Comparison of ENCODE assay signal across 8 cellular contexts in genomic region chr10:97210576-97210975, GRCh38. TPM values are rescaled to one million over a fixed set of nuclear protein-coding genes. Genes with fewer than 3 reads are reported as not detected.
DNase-seq lines count a peak whose midpoint lies in the region; ATAC-seq, FAIRE-seq and TF ChIP-seq lines count a peak whose summit lies in the region.

No MANE protein-coding gene starts in this region.

- no peak overlapping the region for H3K4me3 Mint-ChIP-seq in activated CD4-positive, alpha-beta T cell treated with anti-CD3 and anti-CD28 coated beads for 36 hours

- H3K4me2 ChIP-seq in A549 = no peak overlapping the region

- no peak for TF ChIP-seq EP300 in A549 (IDR thresholded peaks at IDR 0.05)

- FAIRE-seq in A549 (lab: Jason Lieb, UNC) = peak; percentile 36
- peak; percentile 78 for FAIRE-seq in GM12891 (lab: Jason Lieb, UNC)

- no peaks in the 10 kb centered on the region for H3K36me3 ChIP-seq in liver (ENCODE audit: control insufficient read depth in 4 of 4, insufficient read depth in 3 of 4, low read depth in 1 of 4, low read length in 3 of 4)

- CTCF ChIA-PET in A549 (lab: Yijun Ruan, JAX) = interaction anchor here (0.6 to 32.0 kb wide), 65 partner anchors 11 to 838 kb away, joined by 3 to 779 read pairs (median 4); no protein-coding TSS in a partner anchor
- CTCF ChIA-PET in activated CD4-positive, alpha-beta T cell treated with anti-CD3 and anti-CD28 coated beads for 36 hours (lab: Charles Lee) = interaction anchor here (0.5 to 10.0 kb wide), 57 partner anchors 10 to 814 kb away, joined by 3 to 169 read pairs (median 4); no protein-coding TSS in a partner anchor

- 1% methylated on average over 8 of the region's 8 CpGs for WGBS in A549 (ENCODE audit: missing lambda C conversion rate)
- WGBS in liver = 8% methylated on average over 8 of the region's 8 CpGs

- TF ChIP-seq CTCF in A549 (IDR thresholded peaks at IDR 0.05) (peak; percentile 98), liver (IDR thresholded peaks at IDR 0.05; ENCODE audit: low read depth, low read length, missing input control) (peak; percentile 90)

- H3K27ac ChIP-seq in A549 (no peak overlapping the region), liver (ENCODE audit: low read depth in 1 of 2, low read length in 2 of 2) (no peak overlapping the region)

- peak; percentile 69 to 89; a peak in 4 of 6 replicates for ATAC-seq in A549
- peak; percentile 77 for ATAC-seq in activated CD4-positive, alpha-beta T cell treated with anti-CD3 and anti-CD28 coated beads for 36 hours
- no peak for ATAC-seq in HG02678 (IDR thresholded peaks at IDR 0.05; ENCODE audit: unreplicated experiment)

- H3K4me3 ChIP-seq in A549 (no peak overlapping the region), liver (ENCODE audit: low read depth in 1 of 3, low read length in 3 of 3) (no peak overlapping the region)

- no peak overlapping the region for H3K27ac Mint-ChIP-seq in activated CD4-positive, alpha-beta T cell treated with anti-CD3 and anti-CD28 coated beads for 36 hours

- no peaks in the 10 kb centered on the region for H3K9me3 ChIP-seq in A549
- H3K9me3 ChIP-seq in liver (ENCODE audit: control insufficient read depth in 4 of 4, low read length in 3 of 4) = no peaks in the 10 kb centered on the region

- H3K27me3 ChIP-seq in liver (ENCODE audit: control insufficient read depth in 4 of 4, insufficient read depth in 4 of 4, low read length in 3 of 4) = no peaks in the 10 kb centered on the region

- H3K36me3 Mint-ChIP-seq in activated CD4-positive, alpha-beta T cell treated with anti-CD3 and anti-CD28 coated beads for 36 hours (ENCODE audit: low read depth) = no peaks in the 10 kb centered on the region

- POLR2A ChIA-PET in A549 (lab: Yijun Ruan, JAX) = interaction anchor here (2.3 kb wide), 1 partner anchor 137 kb away, joined by 6 read pairs; no protein-coding TSS in a partner anchor
- POLR2A ChIA-PET in activated CD4-positive, alpha-beta T cell treated with anti-CD3 and anti-CD28 coated beads for 36 hours (lab: Charles Lee) = interaction anchor here (0.9 kb wide), 1 partner anchor 138 kb away, joined by 3 read pairs; no protein-coding TSS in a partner anchor

- no peaks in the 10 kb centered on the region for H3K27me3 Mint-ChIP-seq in activated CD4-positive, alpha-beta T cell treated with anti-CD3 and anti-CD28 coated beads for 36 hours

- H3K4me1 ChIP-seq in A549 (no peaks in the 10 kb centered on the region), liver (ENCODE audit: control insufficient read depth in 4 of 4, insufficient read depth in 4 of 4, low read length in 3 of 4) (no peaks in the 10 kb centered on the region)

- no peak overlapping the region for H3K9ac ChIP-seq in liver (ENCODE audit: low read depth in 1 of 2, low read length in 2 of 2)

- H3K9me3 Mint-ChIP-seq in activated CD4-positive, alpha-beta T cell treated with anti-CD3 and anti-CD28 coated beads for 36 hours (ENCODE audit: low read depth) = no peaks in the 10 kb centered on the region

- no peak for TF ChIP-seq POLR2A in A549 (IDR thresholded peaks at IDR 0.05; ENCODE audit: low read length)
- TF ChIP-seq POLR2A in GM12891 (IDR thresholded peaks at IDR 0.05; ENCODE audit: low read depth, low read length) = no peak

- no peaks in the 10 kb centered on the region for H3K4me1 Mint-ChIP-seq in activated CD4-positive, alpha-beta T cell treated with anti-CD3 and anti-CD28 coated beads for 36 hours

- peak; percentile 60 to 73 for DNase-seq in A549 (ENCODE audit: low read depth in 1 of 2, low spot score in 1 of 2)
- DNase-seq in GM12891 (ENCODE audit: insufficient read length, low spot score) = peak; percentile 55
- peak; percentile 45 for DNase-seq in NCI-H345 (lab: John Stamatoyannopoulos, UW)
- DNase-seq in activated CD4-positive, alpha-beta T cell treated with anti-CD3 and anti-CD28 coated beads for 36 hours = peak; percentile 82
- peak; percentile 68 for DNase-seq in cerebellum (ENCODE audit: low spot score)
- peak; percentile 50 for DNase-seq in stimulated activated CD8-positive, alpha-beta memory T cell treated with anti-CD3 and anti-CD28 coated beads, Interleukin-12 subunit alpha, Interleukin-12 subunit beta, amount 100 ng/mL, for 1 hour (ENCODE audit: low read depth)

- TF ChIP-seq RAD21 in A549 (conservative IDR thresholded peaks at IDR 0.05 in 1 of 2, IDR thresholded peaks at IDR 0.05 in 1 of 2) (peak; percentile 81 to 85), liver (IDR thresholded peaks at IDR 0.05) (peak; percentile 84 to 92)

- intact Hi-C loops in activated CD4-positive, alpha-beta T cell treated with anti-CD3 and anti-CD28 coated beads for 36 hours (cut with DNase I, micrococcal nuclease) = loop anchor here (1.0 to 10.0 kb wide), 4 partner anchors 137 to 446 kb away; no protein-coding TSS in a partner anchor

TF ChIP-seq in A549, 52 proteins besides CTCF, POLR2A, EP300 and RAD21 (continues in another document):
- TF ChIP-seq PBX3 (IDR thresholded peaks at IDR 0.05) (no peak), POLR2AphosphoS2 (conservative IDR thresholded peaks at IDR 0.05; ENCODE audit: low read length) (no peak), RARB (CRISPR knock-in tag; IDR thresholded peaks at IDR 0.05) (no peak), HEYL (CRISPR knock-in tag; IDR thresholded peaks at IDR 0.05) (no peak), ZSCAN20 (CRISPR knock-in tag; IDR thresholded peaks at IDR 0.05) (no peak), BHLHE40 (IDR thresholded peaks at IDR 0.05; ENCODE audit: low read depth, low read length) (peak; percentile 55; the same call in 1 of the 2 replicates), KDM1A (IDR thresholded peaks at IDR 0.05; ENCODE audit: low read depth) (no peak), SMC3 (IDR thresholded peaks at IDR 0.05) (peak; percentile 86)

TF ChIP-seq in GM12891, 5 proteins besides CTCF, POLR2A, EP300 and RAD21:
- TF ChIP-seq TAF1 (IDR thresholded peaks at IDR 0.05; ENCODE audit: low read depth, low read length) (no peak), POU2F2 (IDR thresholded peaks at IDR 0.05; ENCODE audit: low read depth, low read length) (no peak), PAX5 (IDR thresholded peaks at IDR 0.05; ENCODE audit: insufficient read depth, low read length, severe bottlenecking) (no peak), SPI1 (IDR thresholded peaks at IDR 0.05; ENCODE audit: low read depth, low read length) (no peak), POLR2AphosphoS5 (IDR thresholded peaks at IDR 0.05; ENCODE audit: low read depth, low read length) (no peak)

TF ChIP-seq in liver, 16 proteins besides CTCF, POLR2A, EP300 and RAD21:
- TF ChIP-seq REST (IDR thresholded peaks at IDR 0.05) (peak; percentile 35), RXRA (IDR thresholded peaks at IDR 0.05) (no peak)

RNA-seq across cellular contexts. Expression of gene SLIT1, which starts 24.8 kb away (rescaled TPM):
- polyA plus RNA-seq in A549 (2011; rRNA removed) (0.09 and 0.12 TPM in 2 replicates), A549 (2017; fragmentation: RNase III; extraction: RNeasy Plus Mini Kit Qiagen cat#74134 plus additional on column Dnase treatment) (0.03 to 0.07 TPM (median 0.05 TPM) in 3 replicates), liver (under 1 TPM; 0.02 to 0.14 TPM)
- polyA plus RNA-seq in A549 (2012; cell fraction: cytosol; rRNA removed) = 0.03 and 0.06 TPM in 2 replicates
- polyA plus RNA-seq in A549 (2012; cell fraction: nucleus; rRNA removed) = 0.23 and 0.28 TPM in 2 replicates
- 0.34 and 0.41 TPM in 2 replicates for polyA minus RNA-seq in A549 (2011; rRNA and poly(A)+ RNA removed)
- 0.06 TPM for polyA plus RNA-seq in GM12891 (2012; ENCODE audit: low read depth, missing spikeins)
- 1 to 10 TPM in 1 of 2 experiments, under 1 TPM in 1; 0.94 to 1.4 TPM for total RNA-seq in activated CD4-positive, alpha-beta T cell treated with anti-CD3 and anti-CD28 coated beads for 36 hours
- total RNA-seq in cerebellum (23.2 TPM), liver (under 1 TPM; under 0.01 to 0.09 TPM)
